Comparison of ENCODE assay signal across 1 cellular context in the genomic region with DNA sequence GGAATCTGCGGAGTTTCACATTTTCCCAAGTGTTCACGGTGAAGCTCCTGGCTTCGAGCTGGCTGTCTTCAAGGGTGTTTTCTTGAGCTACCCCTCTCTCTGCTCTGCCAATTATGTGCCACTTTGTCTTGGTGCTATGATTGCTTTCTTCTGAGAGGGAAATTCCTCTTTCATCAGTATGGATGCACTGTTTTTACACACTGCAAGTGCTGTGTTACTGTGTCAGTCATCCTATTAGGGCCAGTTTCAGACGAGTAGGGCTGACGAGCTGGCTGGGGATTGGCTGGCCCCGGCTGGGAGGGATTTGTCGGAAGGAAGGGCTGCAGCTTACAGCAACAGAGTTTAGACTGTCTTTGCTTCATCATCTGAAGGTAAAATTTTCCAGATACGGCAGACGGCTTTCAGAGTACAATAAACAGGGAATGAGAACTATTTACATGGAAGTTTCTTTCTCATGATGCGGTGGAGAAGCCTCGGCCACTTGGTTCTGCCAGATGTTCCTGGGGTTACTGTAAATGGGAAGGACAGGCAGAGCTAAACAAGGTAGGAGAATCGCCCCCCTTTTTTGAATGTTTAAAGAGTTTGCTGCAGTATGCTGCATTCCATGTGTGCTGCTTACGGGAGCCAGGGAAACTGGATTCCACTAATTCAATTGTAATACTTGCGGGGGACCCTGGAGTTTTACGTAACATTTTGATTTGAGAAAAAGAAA.
A peak's percentile ranks its signal among the peaks of the same experiment; 100 is the strongest.
TF ChIP-seq lines count a peak whose summit lies in the region.

MBNL2 (plus strand) TSS at position 345 of the 712 bp plus-strand sequence. CDS start 53,903 bp downstream, outside the sequence.

TF ChIP-seq in K562, 482 proteins besides CTCF, POLR2A, EP300 and RAD21 (continued from another document and continues in another):
- TF ChIP-seq ZMIZ1 (IDR thresholded peaks at IDR 0.05; ENCODE audit: low read depth in 2 of 2, low read length in 2 of 2) (0 out of 4 replicates have a peak, but pooled peaks of 1 of the 2 experiments have one; percentile 26), HDAC1 (IDR thresholded peaks at IDR 0.05) (peak in 1 of 2 experiments; percentile 52; a peak in 1 of 4 replicates), TEAD4 (IDR thresholded peaks at IDR 0.05; ENCODE audit: low read length) (peak; percentile 33; the same call in 1 of the 2 replicates), TEAD4 (CRISPR knock-in tag; IDR thresholded peaks at IDR 0.05; ENCODE audit: borderline replicate concordance) (no peak), ZNF668 (CRISPR knock-in tag; IDR thresholded peaks at IDR 0.05) (no peak), CSDE1 (IDR thresholded peaks at IDR 0.05) (no peak), NCOR1 (IDR thresholded peaks at IDR 0.05) (no peak), XRCC3 (IDR thresholded peaks at IDR 0.05) (no peak), KDM5B (IDR thresholded peaks at IDR 0.05; ENCODE audit: insufficient replicate concordance, low read depth, low read length) (peak; percentile 76), RBFOX2 (IDR thresholded peaks at IDR 0.05; ENCODE audit: low read depth, low read length) (peak; percentile 56), POLR2B (IDR thresholded peaks at IDR 0.05; ENCODE audit: low read depth, partially characterized antibody) (peak; percentile 91), GABPA (tag; conservative IDR thresholded peaks at IDR 0.05; ENCODE audit: low read depth) (no peak), MTA1 (IDR thresholded peaks at IDR 0.05; ENCODE audit: borderline replicate concordance) (no peak), POLR2H (tag; IDR thresholded peaks at IDR 0.05; ENCODE audit: low read depth) (peak; percentile 75), PKNOX1 (IDR thresholded peaks at IDR 0.05) (peak; percentile 97), MEF2D (tag; conservative IDR thresholded peaks at IDR 0.05; ENCODE audit: low read depth) (no peak), FOS (IDR thresholded peaks at IDR 0.05; ENCODE audit: extremely low read depth, insufficient read length) (peak; percentile 50), FOXK2 (conservative IDR thresholded peaks at IDR 0.05 in 1 of 2, IDR thresholded peaks at IDR 0.05 in 1 of 2; ENCODE audit: low read depth in 2 of 2) (peak; percentile 55 to 77; a peak in 3 of 4 replicates), PATZ1 (CRISPR knock-in tag; IDR thresholded peaks at IDR 0.05; ENCODE audit: borderline replicate concordance) (no peak), ZNF165 (CRISPR knock-in tag; IDR thresholded peaks at IDR 0.05; ENCODE audit: borderline replicate concordance) (no peak), ZNF644 (tag; IDR thresholded peaks at IDR 0.05; ENCODE audit: low read depth) (no peak), ZFX (CRISPR knock-in tag; IDR thresholded peaks at IDR 0.05) (peak; percentile 4; the same call in 1 of the 2 replicates), PML (IDR thresholded peaks at IDR 0.05; ENCODE audit: low read length) (peak; percentile 56; the same call in 1 of the 2 replicates), SOX6 (IDR thresholded peaks at IDR 0.05) (no peak), TAF7 (tag; IDR thresholded peaks at IDR 0.05) (0 out of 2 replicates have a peak, but pooled peaks have one; percentile 16), EP400 (IDR thresholded peaks at IDR 0.05) (0 out of 2 replicates have a peak, but pooled peaks have one; percentile 33), PHF8 (IDR thresholded peaks at IDR 0.05; ENCODE audit: borderline replicate concordance, low read length) (peak; percentile 43; the same call in 1 of the 2 replicates), JUND (IDR thresholded peaks at IDR 0.05; ENCODE audit: borderline replicate concordance, low read depth, low read length) (no peak), JUND (tag; IDR thresholded peaks at IDR 0.05; ENCODE audit: borderline replicate concordance, low read depth, low read length) (no peak), ZBTB7A (IDR thresholded peaks at IDR 0.05; ENCODE audit: borderline replicate concordance, control insufficient read depth, low read depth, low read length) (no peak), POLR2AphosphoS5 (IDR thresholded peaks at IDR 0.05; ENCODE audit: control insufficient read depth, insufficient read depth, low read depth, low read length) (peak; percentile 68; the same call in 1 of the 2 replicates), SP1 (CRISPR knock-in tag; IDR thresholded peaks at IDR 0.05) (no peak), ATF3 (IDR thresholded peaks at IDR 0.05) (no peak; the same call in 1 of the 2 replicates), ATF3 (CRISPR knock-in tag; conservative IDR thresholded peaks at IDR 0.05) (no peak), NR1H2 (CRISPR knock-in tag; IDR thresholded peaks at IDR 0.05) (no peak), BHLHE40 (IDR thresholded peaks at IDR 0.05; ENCODE audit: low read length) (no peak), KLF10 (CRISPR knock-in tag; IDR thresholded peaks at IDR 0.05) (no peak), ZNF695 (CRISPR knock-in tag; IDR thresholded peaks at IDR 0.05) (no peak), SRSF1 (IDR thresholded peaks at IDR 0.05; ENCODE audit: low read depth, low read length) (no peak)
- TF ChIP-seq, protein P1, sequence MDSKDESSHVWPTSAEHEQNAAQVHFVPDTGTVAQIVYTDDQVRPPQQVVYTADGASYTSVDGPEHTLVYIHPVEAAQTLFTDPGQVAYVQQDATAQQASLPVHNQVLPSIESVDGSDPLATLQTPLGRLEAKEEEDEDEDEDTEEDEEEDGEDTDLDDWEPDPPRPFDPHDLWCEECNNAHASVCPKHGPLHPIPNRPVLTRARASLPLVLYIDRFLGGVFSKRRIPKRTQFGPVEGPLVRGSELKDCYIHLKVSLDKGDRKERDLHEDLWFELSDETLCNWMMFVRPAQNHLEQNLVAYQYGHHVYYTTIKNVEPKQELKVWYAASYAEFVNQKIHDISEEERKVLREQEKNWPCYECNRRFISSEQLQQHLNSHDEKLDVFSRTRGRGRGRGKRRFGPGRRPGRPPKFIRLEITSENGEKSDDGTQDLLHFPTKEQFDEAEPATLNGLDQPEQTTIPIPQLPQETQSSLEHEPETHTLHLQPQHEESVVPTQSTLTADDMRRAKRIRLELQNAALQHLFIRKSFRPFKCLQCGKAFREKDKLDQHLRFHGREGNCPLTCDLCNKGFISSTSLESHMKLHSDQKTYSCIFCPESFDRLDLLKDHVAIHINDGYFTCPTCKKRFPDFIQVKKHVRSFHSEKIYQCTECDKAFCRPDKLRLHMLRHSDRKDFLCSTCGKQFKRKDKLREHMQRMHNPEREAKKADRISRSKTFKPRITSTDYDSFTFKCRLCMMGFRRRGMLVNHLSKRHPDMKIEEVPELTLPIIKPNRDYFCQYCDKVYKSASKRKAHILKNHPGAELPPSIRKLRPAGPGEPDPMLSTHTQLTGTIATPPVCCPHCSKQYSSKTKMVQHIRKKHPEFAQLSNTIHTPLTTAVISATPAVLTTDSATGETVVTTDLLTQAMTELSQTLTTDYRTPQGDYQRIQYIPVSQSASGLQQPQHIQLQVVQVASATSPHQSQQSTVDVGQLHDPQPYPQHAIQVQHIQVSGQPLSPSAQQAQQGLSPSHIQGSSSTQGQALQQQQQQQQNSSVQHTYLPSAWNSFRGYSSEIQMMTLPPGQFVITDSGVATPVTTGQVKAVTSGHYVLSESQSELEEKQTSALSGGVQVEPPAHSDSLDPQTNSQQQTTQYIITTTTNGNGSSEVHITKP (IDR thresholded peaks at IDR 0.05; ENCODE audit: partially characterized antibody): no peak
- TF ChIP-seq, protein P2, sequence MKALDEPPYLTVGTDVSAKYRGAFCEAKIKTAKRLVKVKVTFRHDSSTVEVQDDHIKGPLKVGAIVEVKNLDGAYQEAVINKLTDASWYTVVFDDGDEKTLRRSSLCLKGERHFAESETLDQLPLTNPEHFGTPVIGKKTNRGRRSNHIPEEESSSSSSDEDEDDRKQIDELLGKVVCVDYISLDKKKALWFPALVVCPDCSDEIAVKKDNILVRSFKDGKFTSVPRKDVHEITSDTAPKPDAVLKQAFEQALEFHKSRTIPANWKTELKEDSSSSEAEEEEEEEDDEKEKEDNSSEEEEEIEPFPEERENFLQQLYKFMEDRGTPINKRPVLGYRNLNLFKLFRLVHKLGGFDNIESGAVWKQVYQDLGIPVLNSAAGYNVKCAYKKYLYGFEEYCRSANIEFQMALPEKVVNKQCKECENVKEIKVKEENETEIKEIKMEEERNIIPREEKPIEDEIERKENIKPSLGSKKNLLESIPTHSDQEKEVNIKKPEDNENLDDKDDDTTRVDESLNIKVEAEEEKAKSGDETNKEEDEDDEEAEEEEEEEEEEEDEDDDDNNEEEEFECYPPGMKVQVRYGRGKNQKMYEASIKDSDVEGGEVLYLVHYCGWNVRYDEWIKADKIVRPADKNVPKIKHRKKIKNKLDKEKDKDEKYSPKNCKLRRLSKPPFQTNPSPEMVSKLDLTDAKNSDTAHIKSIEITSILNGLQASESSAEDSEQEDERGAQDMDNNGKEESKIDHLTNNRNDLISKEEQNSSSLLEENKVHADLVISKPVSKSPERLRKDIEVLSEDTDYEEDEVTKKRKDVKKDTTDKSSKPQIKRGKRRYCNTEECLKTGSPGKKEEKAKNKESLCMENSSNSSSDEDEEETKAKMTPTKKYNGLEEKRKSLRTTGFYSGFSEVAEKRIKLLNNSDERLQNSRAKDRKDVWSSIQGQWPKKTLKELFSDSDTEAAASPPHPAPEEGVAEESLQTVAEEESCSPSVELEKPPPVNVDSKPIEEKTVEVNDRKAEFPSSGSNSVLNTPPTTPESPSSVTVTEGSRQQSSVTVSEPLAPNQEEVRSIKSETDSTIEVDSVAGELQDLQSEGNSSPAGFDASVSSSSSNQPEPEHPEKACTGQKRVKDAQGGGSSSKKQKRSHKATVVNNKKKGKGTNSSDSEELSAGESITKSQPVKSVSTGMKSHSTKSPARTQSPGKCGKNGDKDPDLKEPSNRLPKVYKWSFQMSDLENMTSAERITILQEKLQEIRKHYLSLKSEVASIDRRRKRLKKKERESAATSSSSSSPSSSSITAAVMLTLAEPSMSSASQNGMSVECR (CRISPR knock-in tag; IDR thresholded peaks at IDR 0.05): no peak
- TF ChIP-seq, protein P3, sequence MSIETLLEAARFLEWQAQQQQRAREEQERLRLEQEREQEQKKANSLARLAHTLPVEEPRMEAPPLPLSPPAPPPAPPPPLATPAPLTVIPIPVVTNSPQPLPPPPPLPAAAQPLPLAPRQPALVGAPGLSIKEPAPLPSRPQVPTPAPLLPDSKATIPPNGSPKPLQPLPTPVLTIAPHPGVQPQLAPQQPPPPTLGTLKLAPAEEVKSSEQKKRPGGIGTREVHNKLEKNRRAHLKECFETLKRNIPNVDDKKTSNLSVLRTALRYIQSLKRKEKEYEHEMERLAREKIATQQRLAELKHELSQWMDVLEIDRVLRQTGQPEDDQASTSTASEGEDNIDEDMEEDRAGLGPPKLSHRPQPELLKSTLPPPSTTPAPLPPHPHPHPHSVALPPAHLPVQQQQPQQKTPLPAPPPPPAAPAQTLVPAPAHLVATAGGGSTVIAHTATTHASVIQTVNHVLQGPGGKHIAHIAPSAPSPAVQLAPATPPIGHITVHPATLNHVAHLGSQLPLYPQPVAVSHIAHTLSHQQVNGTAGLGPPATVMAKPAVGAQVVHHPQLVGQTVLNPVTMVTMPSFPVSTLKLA (conservative IDR thresholded peaks at IDR 0.05): peak; percentile 33 to 41; a peak in 1 of 4 replicates
